In the genomic region with DNA sequence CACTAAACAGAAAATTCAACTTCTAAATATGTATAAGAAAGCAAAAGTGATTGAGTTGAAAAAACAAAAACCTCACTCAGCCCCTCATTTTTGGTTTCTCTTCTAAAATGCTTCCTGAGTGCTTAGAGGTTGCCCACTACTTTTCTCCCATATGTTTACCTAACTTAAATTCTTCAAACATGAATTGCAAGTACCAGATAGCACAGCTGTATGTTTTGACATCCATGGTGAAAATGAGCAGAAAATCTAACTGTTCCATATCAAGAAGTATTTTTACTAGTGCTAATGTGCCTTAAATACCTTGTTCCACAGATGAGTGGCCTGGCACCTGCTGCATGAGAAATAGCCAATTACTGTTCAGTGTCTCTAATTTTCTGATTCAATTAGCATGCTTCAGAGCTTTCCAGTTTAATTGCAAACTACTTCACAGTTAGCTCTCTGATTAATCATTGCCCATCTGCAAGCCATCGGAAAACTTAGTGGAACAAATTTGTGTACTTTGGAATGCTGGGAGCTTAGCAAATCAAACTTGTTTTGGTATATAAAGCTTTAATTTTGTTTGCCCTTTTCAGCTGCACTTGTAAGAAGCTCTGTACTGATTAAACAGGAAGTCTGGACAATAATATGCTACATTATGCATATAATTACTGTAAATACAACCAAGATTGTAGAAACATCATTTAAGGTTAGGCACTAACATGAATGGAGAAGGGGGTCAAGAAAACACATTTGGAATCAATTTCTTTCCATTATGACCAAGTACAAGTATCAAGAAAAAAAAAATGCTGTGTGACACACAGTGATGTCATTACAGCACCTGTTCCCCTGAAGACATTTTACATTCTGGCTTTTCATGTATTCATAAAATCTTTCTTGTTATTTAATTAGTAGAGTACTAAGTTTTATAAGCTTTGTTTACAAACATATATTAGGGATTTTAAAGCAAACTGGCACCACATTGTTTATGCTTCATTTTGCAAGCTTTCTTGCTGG, we compare ENCODE assay signal across 10 cellular contexts.
DNase-seq lines count a peak whose midpoint lies in the region; ATAC-seq and TF ChIP-seq lines count a peak whose summit lies in the region.
"Had no signal": no experiment of that assay in that cellular context is flagged by ENCODE, and none has a peak within 500 bp of the region (broad histone marks: within the 10 kb centered on the region; RNA-seq: fewer than 3 reads in every experiment).

No MANE protein-coding gene starts in this region.

- intact Hi-C loops in vagina (cut with DNase I) (no loop called here), left colon (cut with DNase I, micrococcal nuclease) (no loop called here)

- no peak for TF ChIP-seq POLR2A in vagina (IDR thresholded peaks at IDR 0.05)

- no CpG with 5 or more reads among the region's 1 CpG for WGBS in neuronal stem cell (ENCODE audit: extremely low coverage in 2 of 2, insufficient read length in 2 of 2, insufficient replicate concordance in 1 of 2), 2 donors

- TF ChIP-seq CTCF in 22Rv1 (IDR thresholded peaks at IDR 0.05) (no peak), vagina (IDR thresholded peaks at IDR 0.05) (no peak)

- H3K27ac ChIP-seq in 22Rv1, result peak overlapping the region; percentile 70
- H3K27ac ChIP-seq in vagina, result no peak overlapping the region
- no peak overlapping the region for H3K27ac ChIP-seq in neuronal stem cell (replicated peaks; ENCODE audit: low read length)
- H3K27ac ChIP-seq: colonic mucosa had no signal

- no peak overlapping the region for H2AK5ac ChIP-seq in neuronal stem cell (ENCODE audit: low read depth, low read length)

- H2BK15ac ChIP-seq in neuronal stem cell (ENCODE audit: low read length), result no peak overlapping the region

- H3K9ac ChIP-seq in neuronal stem cell (ENCODE audit: low read depth, low read length, poor library complexity), result no peak overlapping the region

- H3K4me2 ChIP-seq in neuronal stem cell (ENCODE audit: insufficient read depth, low read length, poor library complexity, severe bottlenecking), result no peak overlapping the region

- H4K91ac ChIP-seq in neuronal stem cell (ENCODE audit: low read depth, low read length, poor library complexity), result no peak overlapping the region

- H3K36me3 ChIP-seq in vagina (no peaks in the 10 kb centered on the region), neuronal stem cell (replicated peaks in 1 of 2; ENCODE audit: control insufficient read depth in 2 of 2, insufficient read depth in 2 of 2, low read length in 2 of 2) (no peaks in the 10 kb centered on the region)
- H3K36me3 ChIP-seq: colonic mucosa had no signal

- DNase-seq in NCI-H524 (lab: John Stamatoyannopoulos, UW) (peak; percentile 58 to 68), vagina (ENCODE audit: extremely low spot score in 2 of 2) (no peak), neuronal stem cell (ENCODE audit: low spot score) (no peak), left colon (no peak)
- no peak for DNase-seq in activated CD4-positive, alpha-beta T cell treated with anti-CD3 and anti-CD28 coated beads for 4 hours
- DNase-seq: colonic mucosa, Kasumi-1 had no signal

- no peak overlapping the region for H2BK120ac ChIP-seq in neuronal stem cell (ENCODE audit: low read depth, low read length)

- no peak overlapping the region for H3K18ac ChIP-seq in neuronal stem cell (ENCODE audit: low read length)

- no peak overlapping the region for H2BK12ac ChIP-seq in neuronal stem cell (ENCODE audit: low read length)

- H3K23ac ChIP-seq in neuronal stem cell (ENCODE audit: low read depth, low read length, poor library complexity), result no peak overlapping the region

- no peak overlapping the region for H3K14ac ChIP-seq in neuronal stem cell (ENCODE audit: low read length)

- no peaks in the 10 kb centered on the region for H3K79me1 ChIP-seq in neuronal stem cell (ENCODE audit: low read depth, low read length)

- H2BK5ac ChIP-seq in neuronal stem cell (ENCODE audit: low read length), result no peak overlapping the region

- H3K9me3 ChIP-seq in vagina, result no peaks in the 10 kb centered on the region
- no peaks in the 10 kb centered on the region for H3K9me3 ChIP-seq in neuronal stem cell (replicated peaks in 1 of 2; ENCODE audit: control insufficient read depth in 2 of 2, insufficient read depth in 1 of 2, low read depth in 1 of 2, low read length in 2 of 2)
- H3K9me3 ChIP-seq: colonic mucosa had no signal

- H3K4ac ChIP-seq in neuronal stem cell (ENCODE audit: low read length), result no peak overlapping the region

- peak; percentile 67 for ATAC-seq in GM19452 (IDR thresholded peaks at IDR 0.05; ENCODE audit: unreplicated experiment)
- peak; percentile 49 for ATAC-seq in HG03066 (IDR thresholded peaks at IDR 0.05; ENCODE audit: low read depth, unreplicated experiment)
- no peak for ATAC-seq in left colon

- H3K4me3 ChIP-seq in vagina (no peak overlapping the region), neuronal stem cell (ENCODE audit: low read length in 2 of 2) (no peak overlapping the region)
- H3K4me3 ChIP-seq: colonic mucosa had no signal

- no peak overlapping the region for H2AFZ ChIP-seq in neuronal stem cell (ENCODE audit: low read length)

- no peak overlapping the region for H4K8ac ChIP-seq in neuronal stem cell (ENCODE audit: low read depth, low read length)

- H3K4me1 ChIP-seq in vagina (peaks cover 10% of the 10 kb centered on the region), neuronal stem cell (ENCODE audit: control insufficient read depth in 2 of 2, insufficient read depth in 1 of 2, low read depth in 1 of 2, low read length in 2 of 2) (peaks cover 9 to 25% of the 10 kb centered on the region in 2 donors)
- H3K4me1 ChIP-seq: colonic mucosa had no signal

- H3K27me3 ChIP-seq in vagina, result no peaks in the 10 kb centered on the region
- H3K27me3 ChIP-seq in neuronal stem cell (ENCODE audit: control insufficient read depth in 3 of 3, insufficient read depth in 3 of 3, low read depth in 1 of 3, low read length in 3 of 3), result no peaks in the 10 kb centered on the region
- H3K27me3 ChIP-seq: colonic mucosa had no signal

Comparison
In these comparisons a context has a peak if more than half of its experiments do, and no peak if none do; other contexts are left out.
1. DNase-seq: peak in NCI-H524 (2 of 2); none in activated CD4-positive, alpha-beta T cell treated with anti-CD3 and anti-CD28 coated beads for 4 hours (0 of 2), vagina (0 of 2), neuronal stem cell (single experiment) and left colon (0 of 2).